In genomic region chr3:52690560-52690959, GRCh38 we compare ENCODE assay signal across 20 cellular contexts. TPM values are rescaled to one million over a fixed set of nuclear protein-coding genes. Genes with fewer than 3 reads are reported as not detected.
A peak's percentile ranks its signal among the peaks of the same experiment; 100 is the strongest.
DNase-seq lines count a peak whose midpoint lies in the region; ATAC-seq lines count a peak whose summit lies in the region.
"Had no signal": no experiment of that assay in that cellular context is flagged by ENCODE, and none has a peak within 500 bp of the region (broad histone marks: within the 10 kb centered on the region; RNA-seq: fewer than 3 reads in every experiment).

No MANE protein-coding gene starts in this region.

- CTCF ChIA-PET in activated CD8-positive, alpha-beta T cell treated with anti-CD3 and anti-CD28 coated beads, Interleukin-2, amount 10 ng/mL, durations not matched to agents 7 days and 5 days (lab: Charles Lee): no interaction called here

- H3K4me2 ChIP-seq in mesenchymal stem cell (ENCODE audit: low read length, poor library complexity, severe bottlenecking): no peak overlapping the region

- no peaks in the 10 kb centered on the region for H3K9me3 Mint-ChIP-seq in stimulated activated naive CD8-positive, alpha-beta T cell treated with anti-CD3 and anti-CD28 coated beads, Interleukin-15, Interleukin-2, amounts not matched to agents 100 ng/mL and 50 ng/mL, for 24 hours
- H3K9me3 Mint-ChIP-seq in activated CD8-positive, alpha-beta T cell treated with anti-CD3 and anti-CD28 coated beads, Interleukin-2, amount 10 ng/mL, durations not matched to agents 7 days and 5 days (ENCODE audit: insufficient read depth): no peaks in the 10 kb centered on the region
- H3K9me3 Mint-ChIP-seq: naive thymus-derived CD8-positive, alpha-beta T cell; T-helper 1 cell treated with Interleukin-12 subunit alpha and Interleukin-12 subunit beta and Interleukin-4 antibody, amounts not matched to agents 30 μg/mL and 1 μg/mL, for 36 hours had no signal

- no peaks in the 10 kb centered on the region for H3K27me3 ChIP-seq in mesenchymal stem cell (ENCODE audit: control insufficient read depth in 1 of 2, insufficient read depth in 1 of 2, low read length in 2 of 2)
- H3K27me3 ChIP-seq: cardiac muscle cell, MG63, Peyer's patch, SJCRH30, thyroid gland had no signal

- peak overlapping the region; percentile 45 for H3K4me3 Mint-ChIP-seq in stimulated activated naive CD8-positive, alpha-beta T cell treated with anti-CD3 and anti-CD28 coated beads, Interleukin-15, Interleukin-2, amounts not matched to agents 100 ng/mL and 50 ng/mL, for 24 hours
- no peak overlapping the region for H3K4me3 Mint-ChIP-seq in activated CD8-positive, alpha-beta T cell treated with anti-CD3 and anti-CD28 coated beads, Interleukin-2, amount 10 ng/mL, durations not matched to agents 7 days and 5 days
- H3K4me3 Mint-ChIP-seq: naive thymus-derived CD8-positive, alpha-beta T cell; T-helper 1 cell treated with Interleukin-12 subunit alpha and Interleukin-12 subunit beta and Interleukin-4 antibody, amounts not matched to agents 30 μg/mL and 1 μg/mL, for 36 hours had no signal

- no peak overlapping the region for H2BK120ac ChIP-seq in mesenchymal stem cell (ENCODE audit: low read depth, low read length)

- ATAC-seq in stimulated activated naive CD8-positive, alpha-beta T cell treated with anti-CD3 and anti-CD28 coated beads, Interleukin-15, Interleukin-2, amounts not matched to agents 100 U/mL and 50 U/mL, for 24 hours: no peak
- no peak for ATAC-seq in activated CD8-positive, alpha-beta T cell treated with anti-CD3 and anti-CD28 coated beads, Interleukin-2, amount 10 ng/mL, durations not matched to agents 7 days and 5 days
- ATAC-seq: left colon; naive thymus-derived CD8-positive, alpha-beta T cell had no signal

- H2BK5ac ChIP-seq in mesenchymal stem cell (ENCODE audit: low read depth, low read length, poor library complexity, severe bottlenecking): no peak overlapping the region

- H3K4me1 Mint-ChIP-seq in stimulated activated naive CD8-positive, alpha-beta T cell treated with anti-CD3 and anti-CD28 coated beads, Interleukin-15, Interleukin-2, amounts not matched to agents 100 ng/mL and 50 ng/mL, for 24 hours (ENCODE audit: low read depth): peaks cover 84% of the 10 kb centered on the region
- H3K4me1 Mint-ChIP-seq in activated CD8-positive, alpha-beta T cell treated with anti-CD3 and anti-CD28 coated beads, Interleukin-2, amount 10 ng/mL, durations not matched to agents 7 days and 5 days (ENCODE audit: low read depth): peaks cover 51% of the 10 kb centered on the region

- no peak overlapping the region for H2AFZ ChIP-seq in mesenchymal stem cell (ENCODE audit: low read depth, low read length)

- no peak overlapping the region for H2BK12ac ChIP-seq in mesenchymal stem cell (ENCODE audit: low read length in 2 of 2)

- no peaks in the 10 kb centered on the region for H3K9me3 ChIP-seq in mesenchymal stem cell (ENCODE audit: control insufficient read depth, low read length)
- H3K9me3 ChIP-seq: MG63, Peyer's patch, SJCRH30, thyroid gland had no signal

- no peak overlapping the region for H4K91ac ChIP-seq in mesenchymal stem cell (ENCODE audit: low read length)

- H2AK5ac ChIP-seq in mesenchymal stem cell (ENCODE audit: low read length, severe bottlenecking): no peak overlapping the region

- H3K27me3 Mint-ChIP-seq in stimulated activated naive CD8-positive, alpha-beta T cell treated with anti-CD3 and anti-CD28 coated beads, Interleukin-15, Interleukin-2, amounts not matched to agents 100 ng/mL and 50 ng/mL, for 24 hours: no peaks in the 10 kb centered on the region
- no peaks in the 10 kb centered on the region for H3K27me3 Mint-ChIP-seq in activated CD8-positive, alpha-beta T cell treated with anti-CD3 and anti-CD28 coated beads, Interleukin-2, amount 10 ng/mL, durations not matched to agents 7 days and 5 days (ENCODE audit: low read depth)
- H3K27me3 Mint-ChIP-seq: naive thymus-derived CD8-positive, alpha-beta T cell had no signal

- H3K4me1 ChIP-seq in mesenchymal stem cell (ENCODE audit: control insufficient read depth, insufficient read depth, low read depth, low read length): peaks cover 3% of the 10 kb centered on the region
- H3K4me1 ChIP-seq: SJCRH30 had no signal

- peaks cover 36 to 87% of the 10 kb centered on the region in 2 experiments for H3K36me3 ChIP-seq in mesenchymal stem cell (ENCODE audit: control insufficient read depth in 1 of 2, insufficient read depth in 2 of 2, low read depth in 1 of 2, low read length in 2 of 2)

- H3K18ac ChIP-seq in mesenchymal stem cell (ENCODE audit: low read depth in 1 of 2, low read length in 2 of 2): no peak overlapping the region

- H3K23ac ChIP-seq in mesenchymal stem cell (ENCODE audit: low read length in 2 of 2): no peak overlapping the region

- peaks cover 95% of the 10 kb centered on the region for H3K36me3 Mint-ChIP-seq in stimulated activated naive CD8-positive, alpha-beta T cell treated with anti-CD3 and anti-CD28 coated beads, Interleukin-15, Interleukin-2, amounts not matched to agents 100 ng/mL and 50 ng/mL, for 24 hours (ENCODE audit: low read depth)
- peaks cover 88% of the 10 kb centered on the region for H3K36me3 Mint-ChIP-seq in activated CD8-positive, alpha-beta T cell treated with anti-CD3 and anti-CD28 coated beads, Interleukin-2, amount 10 ng/mL, durations not matched to agents 7 days and 5 days (ENCODE audit: low read depth)

- H3K79me1 ChIP-seq in mesenchymal stem cell (replicated peaks; ENCODE audit: low read length, poor library complexity, severe bottlenecking): peaks cover 9% of the 10 kb centered on the region

- H3K4me3 ChIP-seq in mesenchymal stem cell (ENCODE audit: insufficient read depth in 1 of 2, low read depth in 1 of 2, low read length in 2 of 2): no peak overlapping the region
- H3K4me3 ChIP-seq: cardiac muscle cell, MG63, Peyer's patch, SJCRH30, thyroid gland had no signal

- DNase-seq in stimulated activated naive CD8-positive, alpha-beta T cell treated with anti-CD3 and anti-CD28 coated beads, Interleukin-15, Interleukin-2, amounts not matched to agents 100 U/mL and 50 U/mL, for 24 hours: no peak
- DNase-seq in activated CD8-positive, alpha-beta T cell treated with anti-CD3 and anti-CD28 coated beads, Interleukin-2, amount 10 ng/mL, durations not matched to agents 7 days and 5 days: no peak
- DNase-seq in mesenchymal stem cell: no peak
- no peak for DNase-seq in stimulated activated CD4-positive, alpha-beta T cell treated with anti-CD3 and anti-CD28 coated beads, Interleukin-15, amount 100 ng/mL, for 24 hours
- DNase-seq in NCI-H146 treated with DMSO at 0.1 percent for 48 hours (lab: John Stamatoyannopoulos, UW; ENCODE audit: unreplicated experiment): no peak
- DNase-seq in NCI-H146 (lab: John Stamatoyannopoulos, UW): no peak
- DNase-seq in foreskin melanocyte: no peak
- DNase-seq: activated CD4-positive, alpha-beta T cell treated with anti-CD3 and anti-CD28 coated beads, Interleukin-2, amount 50 U/mL, for 4 hours; amniotic stem cell; left colon; MG63; naive thymus-derived CD8-positive, alpha-beta T cell; NCI-H1417; NCI-H2107; Peyer's patch; SJCRH30; thyroid gland had no signal

- H3K27ac ChIP-seq in mesenchymal stem cell (ENCODE audit: low read length, poor library complexity, severe bottlenecking): no peak overlapping the region
- H3K27ac ChIP-seq: cardiac muscle cell, Peyer's patch, SJCRH30, thyroid gland had no signal

- 94% methylated on average over 2 of the region's 2 CpGs for WGBS in mesenchymal stem cell

- H4K8ac ChIP-seq in mesenchymal stem cell (ENCODE audit: low read length): no peak overlapping the region

- H3K4ac ChIP-seq in mesenchymal stem cell (ENCODE audit: low read depth in 1 of 2, low read length in 2 of 2): no peak overlapping the region

- H2BK15ac ChIP-seq in mesenchymal stem cell (ENCODE audit: low read depth, poor library complexity, severe bottlenecking): no peak overlapping the region

- H3K14ac ChIP-seq in mesenchymal stem cell (ENCODE audit: low read length in 2 of 2): no peak overlapping the region

- POLR2A ChIA-PET in activated CD8-positive, alpha-beta T cell treated with anti-CD3 and anti-CD28 coated beads, Interleukin-2, amount 10 ng/mL, durations not matched to agents 7 days and 5 days (lab: Charles Lee): interaction anchor here (0.6 kb wide), 1 partner anchor 61 kb away, joined by 3 read pairs; no protein-coding TSS in a partner anchor

- H3K27ac Mint-ChIP-seq in stimulated activated naive CD8-positive, alpha-beta T cell treated with anti-CD3 and anti-CD28 coated beads, Interleukin-15, Interleukin-2, amounts not matched to agents 100 ng/mL and 50 ng/mL, for 24 hours: peak overlapping the region; percentile 13
- peak overlapping the region; percentile 1 for H3K27ac Mint-ChIP-seq in activated CD8-positive, alpha-beta T cell treated with anti-CD3 and anti-CD28 coated beads, Interleukin-2, amount 10 ng/mL, durations not matched to agents 7 days and 5 days
- H3K27ac Mint-ChIP-seq: T-helper 1 cell treated with Interleukin-12 subunit alpha and Interleukin-12 subunit beta and Interleukin-4 antibody, amounts not matched to agents 30 μg/mL and 1 μg/mL, for 36 hours had no signal

- peak overlapping the region; percentile 10 for H3K9ac ChIP-seq in mesenchymal stem cell (ENCODE audit: low read length)

RNA-seq across cellular contexts. Expression of gene GNL3, which starts 4.7 kb away (rescaled TPM):
- total RNA-seq in activated CD8-positive, alpha-beta T cell treated with anti-CD3 and anti-CD28 coated beads, Interleukin-2, amount 10 ng/mL, durations not matched to agents 7 days and 5 days: 10 to 100 TPM; 85.5 to 86.2 TPM
- 92.6 TPM for polyA plus RNA-seq in mesenchymal stem cell (2013, experiment 1 of 2)
- polyA plus RNA-seq in mesenchymal stem cell (2013, experiment 2 of 2): 94.1 TPM

RNA-seq across cellular contexts. Expression of gene PBRM1, which starts 4.8 kb away (rescaled TPM):
- 10 to 100 TPM; 83.2 to 91.8 TPM for total RNA-seq in activated CD8-positive, alpha-beta T cell treated with anti-CD3 and anti-CD28 coated beads, Interleukin-2, amount 10 ng/mL, durations not matched to agents 7 days and 5 days
- polyA plus RNA-seq in mesenchymal stem cell (2013, experiment 1 of 2): 28.8 TPM
- 26.4 TPM for polyA plus RNA-seq in mesenchymal stem cell (2013, experiment 2 of 2)

RNA-seq across cellular contexts. Expression of gene GLT8D1, which starts 15.0 kb away (rescaled TPM):
- 10 to 100 TPM; 36.4 to 38.2 TPM for total RNA-seq in activated CD8-positive, alpha-beta T cell treated with anti-CD3 and anti-CD28 coated beads, Interleukin-2, amount 10 ng/mL, durations not matched to agents 7 days and 5 days
- polyA plus RNA-seq in mesenchymal stem cell (2013, experiment 1 of 2): 82.3 TPM
- polyA plus RNA-seq in mesenchymal stem cell (2013, experiment 2 of 2): 82.1 TPM

RNA-seq across cellular contexts. Expression of gene SPCS1, which starts 15.3 kb away (rescaled TPM):
- total RNA-seq in activated CD8-positive, alpha-beta T cell treated with anti-CD3 and anti-CD28 coated beads, Interleukin-2, amount 10 ng/mL, durations not matched to agents 7 days and 5 days: 100 to 1,000 TPM in 1 of 2 experiments, 10 to 100 TPM in 1; 96.1 to 105 TPM
- polyA plus RNA-seq in mesenchymal stem cell (2013, experiment 1 of 2): 153 TPM
- polyA plus RNA-seq in mesenchymal stem cell (2013, experiment 2 of 2): 151 TPM
